11 cellular contexts compared by ENCODE assay signal in the genomic region with DNA sequence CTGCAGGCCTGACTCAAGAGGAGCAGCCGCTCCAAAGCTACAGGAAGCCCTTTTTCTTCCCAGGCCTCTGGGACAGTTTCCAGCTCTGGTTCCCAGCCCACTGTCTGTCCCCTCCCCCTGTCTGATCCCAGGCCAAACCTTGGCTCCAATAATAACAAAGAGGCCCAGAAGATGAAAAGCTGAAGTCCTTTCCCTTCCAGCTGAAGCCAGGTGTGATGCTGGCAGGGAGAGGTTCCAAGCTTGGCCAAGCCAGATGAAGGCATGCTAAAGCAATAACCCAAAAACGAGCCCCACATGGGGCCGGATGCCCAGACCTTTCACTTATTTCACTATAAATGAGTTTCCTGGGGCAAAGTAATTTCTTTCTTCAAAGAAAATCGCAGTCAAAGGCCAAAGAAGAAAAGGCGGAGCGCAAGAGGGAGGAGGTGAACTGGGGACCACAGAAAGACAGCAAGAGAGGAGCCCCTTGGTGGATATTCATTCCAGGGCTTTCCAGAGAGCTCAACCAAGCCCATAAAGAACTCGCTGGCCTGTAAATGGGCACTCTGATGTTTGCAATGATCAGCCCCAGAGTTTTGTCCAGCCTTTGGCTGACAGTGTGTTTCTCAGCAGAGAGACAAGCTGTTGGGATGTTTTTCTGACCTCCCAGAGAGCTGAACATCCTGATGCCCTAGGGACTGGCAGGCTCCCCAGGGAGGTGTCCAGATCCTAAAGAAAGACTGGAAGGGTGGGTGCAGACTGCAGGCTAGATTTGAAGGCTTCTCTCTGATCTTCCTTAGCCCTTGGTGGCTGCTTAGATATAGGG.
DNase-seq lines count a peak whose midpoint lies in the region; ATAC-seq and TF ChIP-seq lines count a peak whose summit lies in the region.
"Had no signal": no experiment of that assay in that cellular context is flagged by ENCODE, and none has a peak within 500 bp of the region (broad histone marks: within the 10 kb centered on the region; RNA-seq: fewer than 3 reads in every experiment).

No MANE protein-coding gene starts in this region.

- H3K9me3 Mint-ChIP-seq in WTC11, result peaks cover 4% of the 10 kb centered on the region

- peak; percentile 57 for DNase-seq in ELF-1 (ENCODE audit: low read depth, low spot score)
- no peak for DNase-seq in WTC11 (ENCODE audit: low spot score)
- peak; percentile 42 to 93 for DNase-seq in cardiac muscle cell (ENCODE audit: low read depth in 1 of 2, low spot score in 1 of 2)
- DNase-seq in prostate gland (ENCODE audit: low spot score), result peak; percentile 87
- no peak for DNase-seq in activated CD8-positive, alpha-beta memory T cell treated with anti-CD3 and anti-CD28 coated beads for 24 hours
- DNase-seq in osteoblast (ENCODE audit: insufficient read length, low spot score, missing footprints), result no peak
- DNase-seq in WERI-Rb-1, result no peak
- DNase-seq in activated gamma-delta T cell treated with Interleukin-2 at 50 U/mL for 16 hours, result no peak
- DNase-seq: activated CD4-positive, alpha-beta T cell treated with anti-CD3 and anti-CD28 coated beads for 48 hours; NCI-H1048 had no signal

- H3K27me3 ChIP-seq in cardiac muscle cell (no peaks in the 10 kb centered on the region), prostate gland (replicated peaks; ENCODE audit: insufficient read depth) (no peaks in the 10 kb centered on the region), osteoblast (ENCODE audit: insufficient read depth, low read length) (peaks cover 8% of the 10 kb centered on the region), WERI-Rb-1 (ENCODE audit: insufficient read depth, low read depth, severe bottlenecking) (no peaks in the 10 kb centered on the region)

- peak; percentile 63 for ATAC-seq in WTC11

- H3K79me2 ChIP-seq in osteoblast (ENCODE audit: insufficient read depth, low read length), result no peaks in the 10 kb centered on the region

- H3K27ac ChIP-seq in cardiac muscle cell (no peak overlapping the region), prostate gland (peak overlapping the region; percentile 46 to 64), osteoblast (ENCODE audit: low read depth, low read length) (no peak overlapping the region), WERI-Rb-1 (no peak overlapping the region)
- H3K27ac ChIP-seq: epithelial cell of prostate had no signal

- no peak for TF ChIP-seq POLR2A in prostate gland (IDR thresholded peaks at IDR 0.05)

- TF ChIP-seq CTCF in WTC11 (IDR thresholded peaks at IDR 0.05) (no peak), cardiac muscle cell (IDR thresholded peaks at IDR 0.05; ENCODE audit: low read depth, low read length) (no peak), prostate gland (IDR thresholded peaks at IDR 0.05) (no peak), osteoblast (IDR thresholded peaks at IDR 0.05; ENCODE audit: extremely low read depth, low read depth, low read length) (no peak), WERI-Rb-1 (IDR thresholded peaks at IDR 0.05; ENCODE audit: low read depth, low read length) (no peak)

- no peaks in the 10 kb centered on the region for H3K9me3 ChIP-seq in cardiac muscle cell (ENCODE audit: low read depth)
- no peaks in the 10 kb centered on the region for H3K9me3 ChIP-seq in prostate gland
- H3K9me3 ChIP-seq in osteoblast (ENCODE audit: low read depth, low read length), result no peaks in the 10 kb centered on the region
- H3K9me3 ChIP-seq in WERI-Rb-1 (ENCODE audit: severe bottlenecking), result no peaks in the 10 kb centered on the region

- intact Hi-C loops in prostate gland (cut with DNase I), result no loop called here

- no peaks in the 10 kb centered on the region for H4K20me1 ChIP-seq in osteoblast (ENCODE audit: insufficient read depth, low read length)

- H3K36me3 ChIP-seq in cardiac muscle cell (no peaks in the 10 kb centered on the region), prostate gland (no peaks in the 10 kb centered on the region), osteoblast (ENCODE audit: insufficient read depth, low read length) (no peaks in the 10 kb centered on the region), WERI-Rb-1 (no peaks in the 10 kb centered on the region)

- H3K4me3 Mint-ChIP-seq in WTC11, result peak overlapping the region; percentile 20; the same call in 1 of the 2 replicates

- no peak overlapping the region for H2AFZ ChIP-seq in osteoblast (ENCODE audit: low read length)

- peaks cover 27% of the 10 kb centered on the region for H3K4me1 Mint-ChIP-seq in WTC11

- POLR2A ChIA-PET in WTC11 (lab: Charles Lee), result interaction anchor here (0.8 kb wide), 1 partner anchor 10 kb away, joined by 3 read pairs; no protein-coding TSS in a partner anchor

- no peak overlapping the region for H3K4me2 ChIP-seq in osteoblast (ENCODE audit: insufficient read depth, low read length)

- H3K4me3 ChIP-seq in cardiac muscle cell (no peak overlapping the region), prostate gland (no peak overlapping the region), osteoblast (ENCODE audit: insufficient read depth, low read length) (no peak overlapping the region), WERI-Rb-1 (ENCODE audit: low read depth, low read length) (no peak overlapping the region)

- WGBS in prostate gland, result 13% methylated on average over 7 of the region's 7 CpGs

- no peak overlapping the region for H3K27ac Mint-ChIP-seq in WTC11

- no peaks in the 10 kb centered on the region; the same call in 1 of the 2 replicates for H3K27me3 Mint-ChIP-seq in WTC11 (ENCODE audit: low read depth)

- no peaks in the 10 kb centered on the region for H3K36me3 Mint-ChIP-seq in WTC11

- H3K4me1 ChIP-seq in cardiac muscle cell (ENCODE audit: low read depth) (peaks cover 10% of the 10 kb centered on the region), prostate gland (replicated peaks) (peaks cover 17% of the 10 kb centered on the region), osteoblast (ENCODE audit: insufficient read depth, low read length) (peaks cover 10% of the 10 kb centered on the region)

- CTCF ChIA-PET in WTC11 (lab: Charles Lee), result interaction anchor here (1.1 to 2.8 kb wide), 7 partner anchors 20 to 269 kb away, joined by 3 to 10 read pairs (median 8); no protein-coding TSS in a partner anchor

TF ChIP-seq in WTC11, 78 proteins besides CTCF, POLR2A, EP300 and RAD21 (continues in another document):
- no peak for TF ChIP-seq NFATC4 (CRISPR knock-in tag; IDR thresholded peaks at IDR 0.05)
- TF ChIP-seq ZNF121 (CRISPR knock-in tag; IDR thresholded peaks at IDR 0.05), result no peak
- no peak for TF ChIP-seq MXD4 (CRISPR knock-in tag; IDR thresholded peaks at IDR 0.05; ENCODE audit: borderline replicate concordance)
- TF ChIP-seq ZNF396 (CRISPR knock-in tag; IDR thresholded peaks at IDR 0.05; ENCODE audit: borderline replicate concordance), result no peak
- TF ChIP-seq, protein P1, sequence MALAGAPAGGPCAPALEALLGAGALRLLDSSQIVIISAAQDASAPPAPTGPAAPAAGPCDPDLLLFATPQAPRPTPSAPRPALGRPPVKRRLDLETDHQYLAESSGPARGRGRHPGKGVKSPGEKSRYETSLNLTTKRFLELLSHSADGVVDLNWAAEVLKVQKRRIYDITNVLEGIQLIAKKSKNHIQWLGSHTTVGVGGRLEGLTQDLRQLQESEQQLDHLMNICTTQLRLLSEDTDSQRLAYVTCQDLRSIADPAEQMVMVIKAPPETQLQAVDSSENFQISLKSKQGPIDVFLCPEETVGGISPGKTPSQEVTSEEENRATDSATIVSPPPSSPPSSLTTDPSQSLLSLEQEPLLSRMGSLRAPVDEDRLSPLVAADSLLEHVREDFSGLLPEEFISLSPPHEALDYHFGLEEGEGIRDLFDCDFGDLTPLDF (CRISPR knock-in tag; IDR thresholded peaks at IDR 0.05), result no peak
- TF ChIP-seq PRRX2 (CRISPR knock-in tag; IDR thresholded peaks at IDR 0.05), result no peak
- TF ChIP-seq, protein P2, sequence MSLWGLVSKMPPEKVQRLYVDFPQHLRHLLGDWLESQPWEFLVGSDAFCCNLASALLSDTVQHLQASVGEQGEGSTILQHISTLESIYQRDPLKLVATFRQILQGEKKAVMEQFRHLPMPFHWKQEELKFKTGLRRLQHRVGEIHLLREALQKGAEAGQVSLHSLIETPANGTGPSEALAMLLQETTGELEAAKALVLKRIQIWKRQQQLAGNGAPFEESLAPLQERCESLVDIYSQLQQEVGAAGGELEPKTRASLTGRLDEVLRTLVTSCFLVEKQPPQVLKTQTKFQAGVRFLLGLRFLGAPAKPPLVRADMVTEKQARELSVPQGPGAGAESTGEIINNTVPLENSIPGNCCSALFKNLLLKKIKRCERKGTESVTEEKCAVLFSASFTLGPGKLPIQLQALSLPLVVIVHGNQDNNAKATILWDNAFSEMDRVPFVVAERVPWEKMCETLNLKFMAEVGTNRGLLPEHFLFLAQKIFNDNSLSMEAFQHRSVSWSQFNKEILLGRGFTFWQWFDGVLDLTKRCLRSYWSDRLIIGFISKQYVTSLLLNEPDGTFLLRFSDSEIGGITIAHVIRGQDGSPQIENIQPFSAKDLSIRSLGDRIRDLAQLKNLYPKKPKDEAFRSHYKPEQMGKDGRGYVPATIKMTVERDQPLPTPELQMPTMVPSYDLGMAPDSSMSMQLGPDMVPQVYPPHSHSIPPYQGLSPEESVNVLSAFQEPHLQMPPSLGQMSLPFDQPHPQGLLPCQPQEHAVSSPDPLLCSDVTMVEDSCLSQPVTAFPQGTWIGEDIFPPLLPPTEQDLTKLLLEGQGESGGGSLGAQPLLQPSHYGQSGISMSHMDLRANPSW (CRISPR knock-in tag; conservative IDR thresholded peaks at IDR 0.05; ENCODE audit: low read depth), result no peak
- TF ChIP-seq, protein P3, sequence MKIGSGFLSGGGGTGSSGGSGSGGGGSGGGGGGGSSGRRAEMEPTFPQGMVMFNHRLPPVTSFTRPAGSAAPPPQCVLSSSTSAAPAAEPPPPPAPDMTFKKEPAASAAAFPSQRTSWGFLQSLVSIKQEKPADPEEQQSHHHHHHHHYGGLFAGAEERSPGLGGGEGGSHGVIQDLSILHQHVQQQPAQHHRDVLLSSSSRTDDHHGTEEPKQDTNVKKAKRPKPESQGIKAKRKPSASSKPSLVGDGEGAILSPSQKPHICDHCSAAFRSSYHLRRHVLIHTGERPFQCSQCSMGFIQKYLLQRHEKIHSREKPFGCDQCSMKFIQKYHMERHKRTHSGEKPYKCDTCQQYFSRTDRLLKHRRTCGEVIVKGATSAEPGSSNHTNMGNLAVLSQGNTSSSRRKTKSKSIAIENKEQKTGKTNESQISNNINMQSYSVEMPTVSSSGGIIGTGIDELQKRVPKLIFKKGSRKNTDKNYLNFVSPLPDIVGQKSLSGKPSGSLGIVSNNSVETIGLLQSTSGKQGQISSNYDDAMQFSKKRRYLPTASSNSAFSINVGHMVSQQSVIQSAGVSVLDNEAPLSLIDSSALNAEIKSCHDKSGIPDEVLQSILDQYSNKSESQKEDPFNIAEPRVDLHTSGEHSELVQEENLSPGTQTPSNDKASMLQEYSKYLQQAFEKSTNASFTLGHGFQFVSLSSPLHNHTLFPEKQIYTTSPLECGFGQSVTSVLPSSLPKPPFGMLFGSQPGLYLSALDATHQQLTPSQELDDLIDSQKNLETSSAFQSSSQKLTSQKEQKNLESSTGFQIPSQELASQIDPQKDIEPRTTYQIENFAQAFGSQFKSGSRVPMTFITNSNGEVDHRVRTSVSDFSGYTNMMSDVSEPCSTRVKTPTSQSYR (CRISPR knock-in tag; IDR thresholded peaks at IDR 0.05), result no peak
- TF ChIP-seq CBFB (CRISPR knock-in tag; IDR thresholded peaks at IDR 0.05; ENCODE audit: low read depth), result no peak
- TF ChIP-seq KAT7 (CRISPR knock-in tag; IDR thresholded peaks at IDR 0.05; ENCODE audit: borderline replicate concordance), result no peak

Comparison
In these comparisons a context has a peak if more than half of its experiments do, and no peak if none do; other contexts are left out.
1. DNase-seq: peak in ELF-1 (single experiment), cardiac muscle cell (2 of 2) and prostate gland (single experiment); none in WTC11 (single experiment), activated CD8-positive, alpha-beta memory T cell treated with anti-CD3 and anti-CD28 coated beads for 24 hours (single experiment), osteoblast (single experiment), WERI-Rb-1 (single experiment) and activated gamma-delta T cell treated with Interleukin-2 at 50 U/mL for 16 hours (single experiment).
2. H3K27ac ChIP-seq: peak in prostate gland (2 of 2); none in cardiac muscle cell (single experiment), osteoblast (single experiment) and WERI-Rb-1 (single experiment).